ENCODE assay signal across 10 cellular contexts in genomic region chr14:44959538-44959937, GRCh38. TPM values are rescaled to one million over a fixed set of nuclear protein-coding genes. Genes with fewer than 3 reads are reported as not detected.
DNase-seq lines count a peak whose midpoint lies in the region; ATAC-seq, FAIRE-seq and TF ChIP-seq lines count a peak whose summit lies in the region.
"Had no signal": no experiment of that assay in that cellular context is flagged by ENCODE, and none has a peak within 500 bp of the region (broad histone marks: within the 10 kb centered on the region; RNA-seq: fewer than 3 reads in every experiment).

No MANE protein-coding gene starts in this region.

- 0 out of 2 replicates have a peak, but pooled peaks cover 12% of the 10 kb centered on the region for H3F3A ChIP-seq in MM.1S (ENCODE audit: insufficient read depth, low read length)

- DNase-seq in activated T-cell treated with anti-CD3 and anti-CD28 coated beads, Interleukin-2, amount 50 U/mL, for 72 hours = no peak
- no peak for DNase-seq in activated T-cell treated with anti-CD3 and anti-CD28 coated beads, Interleukin-2, amount 50 U/mL, for 4 hours
- DNase-seq in MM.1S (no peak), endothelial cell (ENCODE audit: low spot score) (no peak), small intestine (no peak), cortex of kidney (lab: John Stamatoyannopoulos, UW) (no peak), GM19239 (ENCODE audit: insufficient read length, low spot score) (no peak), DMS 273 (lab: John Stamatoyannopoulos, UW; ENCODE audit: unreplicated experiment) (no peak)
- DNase-seq: Peyer's patch, T-helper 9 cell had no signal

- TF ChIP-seq CTCF in MM.1S (IDR thresholded peaks at IDR 0.05; ENCODE audit: low read length) = no peak
- TF ChIP-seq CTCF in endothelial cell (IDR thresholded peaks at IDR 0.05; ENCODE audit: unreplicated experiment) = no peak

- peak overlapping the region; percentile 41 for H3K27ac Mint-ChIP-seq in activated T-cell treated with anti-CD3 and anti-CD28 coated beads, Interleukin-2, amount 50 U/mL, for 72 hours
- H3K27ac Mint-ChIP-seq in endothelial cell (ENCODE audit: unreplicated experiment) = peak overlapping the region; percentile 48

- H3K27me3 ChIP-seq in MM.1S (replicated peaks; ENCODE audit: insufficient read depth, low read length) (no peaks in the 10 kb centered on the region), small intestine (ENCODE audit: control insufficient read depth in 2 of 2, insufficient read depth in 2 of 2, low read length in 2 of 2) (no peaks in the 10 kb centered on the region)
- H3K27me3 ChIP-seq: Peyer's patch had no signal

- H3K79me2 ChIP-seq in MM.1S (ENCODE audit: low read length) = peaks cover 67% of the 10 kb centered on the region

- ATAC-seq in activated T-cell treated with anti-CD3 and anti-CD28 coated beads, Interleukin-2, amount 50 U/mL, for 72 hours (replicated peaks in 1 of 2) = no peak
- ATAC-seq in activated T-cell treated with anti-CD3 and anti-CD28 coated beads, Interleukin-2, amount 50 U/mL, for 4 hours = no peak

- H3K36me3 Mint-ChIP-seq in activated T-cell treated with anti-CD3 and anti-CD28 coated beads, Interleukin-2, amount 50 U/mL, for 72 hours (ENCODE audit: insufficient read depth in 2 of 2) = peaks cover 5 to 11% of the 10 kb centered on the region in 2 donors
- H3K36me3 Mint-ChIP-seq in activated T-cell treated with anti-CD3 and anti-CD28 coated beads, Interleukin-2, amount 50 U/mL, for 4 hours (ENCODE audit: insufficient read depth) = peaks cover 8% of the 10 kb centered on the region
- H3K36me3 Mint-ChIP-seq in endothelial cell (ENCODE audit: low read depth, unreplicated experiment) = peaks cover 6% of the 10 kb centered on the region

- H3K9me2 ChIP-seq in MM.1S (replicated peaks; ENCODE audit: insufficient read depth, low read length) = no peaks in the 10 kb centered on the region

- H3K27ac ChIP-seq in MM.1S (ENCODE audit: low read length) = no peak overlapping the region
- H3K27ac ChIP-seq in small intestine (ENCODE audit: low read depth in 1 of 2, low read length in 1 of 2) = no peak overlapping the region
- H3K27ac ChIP-seq: Peyer's patch had no signal

- peaks cover 10% of the 10 kb centered on the region; the same call in 1 of the 2 replicates for H3K4me1 ChIP-seq in MM.1S (ENCODE audit: low read length)
- H3K4me1 ChIP-seq in small intestine (ENCODE audit: control insufficient read depth in 2 of 2, insufficient read depth in 1 of 2, low read depth in 1 of 2, low read length in 1 of 2) = peaks cover 0 to 14% of the 10 kb centered on the region in 2 donors

- H3K4me3 ChIP-seq in MM.1S (ENCODE audit: low read length) (peak overlapping the region; percentile 88), small intestine (ENCODE audit: low read depth in 1 of 2, low read length in 2 of 2) (no peak overlapping the region)

- H3K9ac ChIP-seq in MM.1S (ENCODE audit: low read length) = no peak overlapping the region

- FAIRE-seq in small intestine (lab: Jason Lieb, UNC) (peak; percentile 39), GM19239 (lab: Jason Lieb, UNC) (no peak)

- H2AFZ ChIP-seq in MM.1S (ENCODE audit: low read length) = no peak overlapping the region

- H3K36me3 ChIP-seq in MM.1S (replicated peaks; ENCODE audit: insufficient read depth, low read length) (no peaks in the 10 kb centered on the region), small intestine (ENCODE audit: control insufficient read depth in 2 of 2, insufficient read depth in 2 of 2, low read length in 2 of 2) (no peaks in the 10 kb centered on the region)
- H3K36me3 ChIP-seq: Peyer's patch had no signal

- WGBS in small intestine, 3 donors = 57 to 73% (median 72%) methylated on average over 3 of the region's 3 CpGs

- H3K4me3 Mint-ChIP-seq in activated T-cell treated with anti-CD3 and anti-CD28 coated beads, Interleukin-2, amount 50 U/mL, for 72 hours = peak overlapping the region; percentile 62 to 69
- no peak overlapping the region for H3K4me3 Mint-ChIP-seq in activated T-cell treated with anti-CD3 and anti-CD28 coated beads, Interleukin-2, amount 50 U/mL, for 4 hours
- H3K4me3 Mint-ChIP-seq in endothelial cell (ENCODE audit: unreplicated experiment) = no peak overlapping the region

- H3K4me1 Mint-ChIP-seq in activated T-cell treated with anti-CD3 and anti-CD28 coated beads, Interleukin-2, amount 50 U/mL, for 72 hours (ENCODE audit: low read depth) = peaks cover 38% of the 10 kb centered on the region
- peaks cover 58% of the 10 kb centered on the region for H3K4me1 Mint-ChIP-seq in activated T-cell treated with anti-CD3 and anti-CD28 coated beads, Interleukin-2, amount 50 U/mL, for 4 hours (ENCODE audit: low read depth)
- peaks cover 22% of the 10 kb centered on the region for H3K4me1 Mint-ChIP-seq in endothelial cell (ENCODE audit: unreplicated experiment)

- no peaks in the 10 kb centered on the region for H3K27me3 Mint-ChIP-seq in activated T-cell treated with anti-CD3 and anti-CD28 coated beads, Interleukin-2, amount 50 U/mL, for 72 hours (ENCODE audit: low read depth)
- H3K27me3 Mint-ChIP-seq in activated T-cell treated with anti-CD3 and anti-CD28 coated beads, Interleukin-2, amount 50 U/mL, for 4 hours (ENCODE audit: low read depth) = no peaks in the 10 kb centered on the region
- H3K27me3 Mint-ChIP-seq in endothelial cell (ENCODE audit: unreplicated experiment) = peaks cover 8% of the 10 kb centered on the region

- peak overlapping the region; percentile 63 for H3K4me2 ChIP-seq in MM.1S (ENCODE audit: low read depth, low read length)

- no peaks in the 10 kb centered on the region for H3K9me3 Mint-ChIP-seq in activated T-cell treated with anti-CD3 and anti-CD28 coated beads, Interleukin-2, amount 50 U/mL, for 72 hours
- peaks cover 9% of the 10 kb centered on the region for H3K9me3 Mint-ChIP-seq in activated T-cell treated with anti-CD3 and anti-CD28 coated beads, Interleukin-2, amount 50 U/mL, for 4 hours
- H3K9me3 Mint-ChIP-seq in endothelial cell (ENCODE audit: unreplicated experiment) = no peaks in the 10 kb centered on the region

- no peaks in the 10 kb centered on the region for H4K20me1 ChIP-seq in MM.1S (ENCODE audit: insufficient read depth, low read length)

- no peaks in the 10 kb centered on the region for H3K9me3 ChIP-seq in MM.1S (replicated peaks; ENCODE audit: insufficient read depth, low read length)
- no peaks in the 10 kb centered on the region for H3K9me3 ChIP-seq in small intestine (ENCODE audit: control insufficient read depth, low read depth)
- H3K9me3 ChIP-seq: Peyer's patch had no signal

RNA-seq across cellular contexts. Expression of gene KLHL28, which starts 2.2 kb away (rescaled TPM):
- total RNA-seq in activated T-cell treated with anti-CD3 and anti-CD28 coated beads, Interleukin-2, amount 50 U/mL, for 72 hours = 10 to 100 TPM; 16.7 to 20.1 TPM
- 10 to 100 TPM; 11.5 to 14.4 (median 11.8) TPM for total RNA-seq in activated T-cell treated with anti-CD3 and anti-CD28 coated beads, Interleukin-2, amount 50 U/mL, for 4 hours
- 14.3 TPM for total RNA-seq in endothelial cell (ENCODE audit: unreplicated experiment)
- polyA plus RNA-seq in small intestine = 1 to 10 TPM; 2.7 to 3.4 (median 2.7) TPM

RNA-seq across cellular contexts. Expression of gene TOGARAM1, which starts 2.5 kb away (rescaled TPM):
- total RNA-seq in activated T-cell treated with anti-CD3 and anti-CD28 coated beads, Interleukin-2, amount 50 U/mL, for 72 hours = 1 to 10 TPM; 6.3 to 9.7 TPM
- 1 to 10 TPM; 4.8 to 6.8 (median 6.3) TPM for total RNA-seq in activated T-cell treated with anti-CD3 and anti-CD28 coated beads, Interleukin-2, amount 50 U/mL, for 4 hours
- 17.1 TPM for total RNA-seq in endothelial cell (ENCODE audit: unreplicated experiment)
- polyA plus RNA-seq in small intestine = 10 to 100 TPM in 1 of 3 donors, 1 to 10 TPM in 2; 2.4 to 11.0 (median 4.8) TPM

Comparison
In these comparisons a context has a peak if more than half of its experiments do, and no peak if none do; other contexts are left out.
1. H3K4me3 Mint-ChIP-seq: peak in activated T-cell treated with anti-CD3 and anti-CD28 coated beads, Interleukin-2, amount 50 U/mL, for 72 hours (2 of 2); none in activated T-cell treated with anti-CD3 and anti-CD28 coated beads, Interleukin-2, amount 50 U/mL, for 4 hours (single experiment) and endothelial cell (single experiment).